Comparison of ENCODE assay signal across 23 cellular contexts in genomic region chr2:27961997-27962396, GRCh38.
DNase-seq lines count a peak whose midpoint lies in the region; ATAC-seq, FAIRE-seq and TF ChIP-seq lines count a peak whose summit lies in the region.
"Had no signal": no experiment of that assay in that cellular context is flagged by ENCODE, and none has a peak within 500 bp of the region (broad histone marks: within the 10 kb centered on the region; RNA-seq: fewer than 3 reads in every experiment).

No MANE protein-coding gene starts in this region.

- ATAC-seq in A549 = no peak
- ATAC-seq in activated T-helper 17 cell treated with anti-CD3 and anti-CD28 coated beads, Interleukin-2, amount 50 U/mL, for 72 hours (replicated peaks) = no peak
- no peak for ATAC-seq in aorta (ENCODE audit: low FRiP score)
- ATAC-seq: mucosa of descending colon, right lobe of liver had no signal

- peak overlapping the region; percentile 29 for H3K4me3 Mint-ChIP-seq in activated T-helper 17 cell treated with anti-CD3 and anti-CD28 coated beads, Interleukin-2, amount 50 U/mL, for 72 hours
- H3K4me3 Mint-ChIP-seq in activated naive CD4-positive, alpha-beta T cell treated with anti-CD3 and anti-CD28 coated beads for 36 hours = no peak overlapping the region
- H3K4me3 Mint-ChIP-seq in nephron progenitor cell = no peak overlapping the region
- H3K4me3 Mint-ChIP-seq: activated T-cell treated with anti-CD3 and anti-CD28 coated beads, Interleukin-2, amount 50 U/mL, for 24 hours; B cell had no signal

- 0 out of 5 replicates have a peak, but pooled peaks of 1 of the 2 experiments have one; percentile 3 for TF ChIP-seq RAD21 in A549 (conservative IDR thresholded peaks at IDR 0.05 in 1 of 2, IDR thresholded peaks at IDR 0.05 in 1 of 2)

- FAIRE-seq in A549 (lab: Jason Lieb, UNC) = no peak
- FAIRE-seq: colon, D721Med had no signal

- H3K4me1 ChIP-seq in A549 (peaks cover 66% of the 10 kb centered on the region), aorta (ENCODE audit: control insufficient read depth in 1 of 2, insufficient read depth in 2 of 2, low read length in 2 of 2) (peaks cover 1 to 7% of the 10 kb centered on the region in 2 donors)

- H3K9me3 Mint-ChIP-seq in activated T-helper 17 cell treated with anti-CD3 and anti-CD28 coated beads, Interleukin-2, amount 50 U/mL, for 72 hours = no peaks in the 10 kb centered on the region
- no peaks in the 10 kb centered on the region for H3K9me3 Mint-ChIP-seq in activated naive CD4-positive, alpha-beta T cell treated with anti-CD3 and anti-CD28 coated beads for 36 hours
- peaks cover 21% of the 10 kb centered on the region for H3K9me3 Mint-ChIP-seq in nephron progenitor cell

- 59% methylated on average over 2 of the region's 2 CpGs for WGBS in A549 (ENCODE audit: missing lambda C conversion rate)
- 81 to 91% methylated on average over 2 of the region's 2 CpGs for WGBS in aorta, 2 donors

- H3K27me3 ChIP-seq in aorta (ENCODE audit: control insufficient read depth in 1 of 2, insufficient read depth in 2 of 2, low read length in 1 of 2) = no peaks in the 10 kb centered on the region
- H3K27me3 ChIP-seq: hepatocyte, right lobe of liver had no signal

- CTCF ChIA-PET in A549 (lab: Yijun Ruan, JAX) = interaction anchor here (1.5 kb wide), 1 partner anchor 25 kb away, joined by 5 read pairs; no protein-coding TSS in a partner anchor
- CTCF ChIA-PET in activated naive CD4-positive, alpha-beta T cell treated with anti-CD3 and anti-CD28 coated beads for 36 hours (lab: Charles Lee) = interaction anchor here (0.6 to 1.2 kb wide), 2 partner anchors 9 to 11 kb away, joined by 3 to 4 read pairs; no protein-coding TSS in a partner anchor

- no peak for TF ChIP-seq EP300 in A549 (IDR thresholded peaks at IDR 0.05)

- intact Hi-C loops in activated naive CD4-positive, alpha-beta T cell treated with anti-CD3 and anti-CD28 coated beads for 36 hours (cut with micrococcal nuclease) = no loop called here
- intact Hi-C loops in aorta (cut with DNase I) = no loop called here

- peak overlapping the region; percentile 80 to 93 for H3K27ac ChIP-seq in A549
- H3K27ac ChIP-seq in aorta (ENCODE audit: low read depth in 1 of 2, low read length in 2 of 2) = no peak overlapping the region
- H3K27ac ChIP-seq: hepatocyte, right lobe of liver had no signal

- TF ChIP-seq CTCF in A549 (IDR thresholded peaks at IDR 0.05) = no peak
- TF ChIP-seq CTCF in fibroblast of pulmonary artery (IDR thresholded peaks at IDR 0.05; ENCODE audit: low read length, missing control alignments) = no peak
- TF ChIP-seq CTCF in nephron progenitor cell (IDR thresholded peaks at IDR 0.05) = no peak

- no peaks in the 10 kb centered on the region for H3K36me3 Mint-ChIP-seq in activated T-helper 17 cell treated with anti-CD3 and anti-CD28 coated beads, Interleukin-2, amount 50 U/mL, for 72 hours (ENCODE audit: low read depth)
- peaks cover 5% of the 10 kb centered on the region for H3K36me3 Mint-ChIP-seq in activated naive CD4-positive, alpha-beta T cell treated with anti-CD3 and anti-CD28 coated beads for 36 hours (ENCODE audit: low read depth)
- peaks cover 36% of the 10 kb centered on the region for H3K36me3 Mint-ChIP-seq in nephron progenitor cell (ENCODE audit: low read depth)

- H3K4me2 ChIP-seq in A549 = peak overlapping the region; percentile 80
- H3K4me2 ChIP-seq: hepatocyte had no signal

- no peaks in the 10 kb centered on the region for H3K27me3 Mint-ChIP-seq in activated T-helper 17 cell treated with anti-CD3 and anti-CD28 coated beads, Interleukin-2, amount 50 U/mL, for 72 hours
- no peaks in the 10 kb centered on the region for H3K27me3 Mint-ChIP-seq in activated naive CD4-positive, alpha-beta T cell treated with anti-CD3 and anti-CD28 coated beads for 36 hours (ENCODE audit: low read depth)
- no peaks in the 10 kb centered on the region for H3K27me3 Mint-ChIP-seq in nephron progenitor cell (ENCODE audit: low read depth, poor library complexity)
- H3K27me3 Mint-ChIP-seq: activated T-cell treated with anti-CD3 and anti-CD28 coated beads, Interleukin-2, amount 50 U/mL, for 24 hours; B cell had no signal

- peaks cover 71% of the 10 kb centered on the region for H3K4me1 Mint-ChIP-seq in activated T-helper 17 cell treated with anti-CD3 and anti-CD28 coated beads, Interleukin-2, amount 50 U/mL, for 72 hours
- H3K4me1 Mint-ChIP-seq in activated naive CD4-positive, alpha-beta T cell treated with anti-CD3 and anti-CD28 coated beads for 36 hours (ENCODE audit: low read depth) = peaks cover 59% of the 10 kb centered on the region
- H3K4me1 Mint-ChIP-seq in nephron progenitor cell = no peaks in the 10 kb centered on the region

- H3K36me3 ChIP-seq in aorta (ENCODE audit: control insufficient read depth in 1 of 2, insufficient read depth in 2 of 2, low read length in 1 of 2) = no peaks in the 10 kb centered on the region
- H3K36me3 ChIP-seq: right lobe of liver had no signal

- no peak for DNase-seq in A549 (ENCODE audit: low read depth in 1 of 2, low spot score in 1 of 2)
- DNase-seq in ELR (ENCODE audit: low read depth) = peak; percentile 77
- DNase-seq in fibroblast of pulmonary artery (ENCODE audit: low read depth) = peak; percentile 42
- DNase-seq in activated naive CD4-positive, alpha-beta T cell treated with anti-CD3 and anti-CD28 coated beads for 36 hours = no peak
- DNase-seq in nephron progenitor cell = no peak
- DNase-seq in activated effector memory CD4-positive, alpha-beta T cell treated with Interleukin-2 at 50 U/mL for 16 hours = no peak
- DNase-seq in aorta = no peak
- DNase-seq: activated T-cell treated with anti-CD3 and anti-CD28 coated beads, Interleukin-2, amount 50 U/mL, for 24 hours; amniotic stem cell; H7; MM.1S; mucosa of descending colon; NCI-H1930; NCI-H446 treated with DMSO at 0.1 percent for 48 hours; right lobe of liver; SHP77 treated with DMSO at 0.1 percent for 48 hours; stimulated activated CD4-positive, alpha-beta T cell treated with anti-CD3 and anti-CD28 coated beads, Interleukin-2, amount 100 ng/mL, for 24 hours; substantia nigra had no signal

- no peak overlapping the region for H3K4me3 ChIP-seq in A549
- H3K4me3 ChIP-seq in fibroblast of pulmonary artery (replicated peaks; ENCODE audit: low read depth, low read length) = no peak overlapping the region
- H3K4me3 ChIP-seq in aorta (ENCODE audit: low read length in 2 of 2) = no peak overlapping the region
- H3K4me3 ChIP-seq: hepatocyte, mucosa of descending colon, right lobe of liver had no signal

- no peak for TF ChIP-seq POLR2A in A549 (IDR thresholded peaks at IDR 0.05; ENCODE audit: low read length)

- H3K27ac Mint-ChIP-seq in activated T-helper 17 cell treated with anti-CD3 and anti-CD28 coated beads, Interleukin-2, amount 50 U/mL, for 72 hours = peak overlapping the region; percentile 51
- H3K27ac Mint-ChIP-seq in activated naive CD4-positive, alpha-beta T cell treated with anti-CD3 and anti-CD28 coated beads for 36 hours = no peak overlapping the region
- no peak overlapping the region for H3K27ac Mint-ChIP-seq in nephron progenitor cell
- H3K27ac Mint-ChIP-seq: activated T-cell treated with anti-CD3 and anti-CD28 coated beads, Interleukin-2, amount 50 U/mL, for 24 hours; B cell had no signal

- POLR2A ChIA-PET in A549 (lab: Yijun Ruan, JAX) = interaction anchor here (0.5 to 1.6 kb wide), 3 partner anchors 16 to 431 kb away, joined by 3 to 5 read pairs (median 4); partner anchors contain the start of gene FOSL2

- H3K9me3 ChIP-seq in A549 = peaks cover 17% of the 10 kb centered on the region; the same call in 1 of the 3 replicates
- H3K9me3 ChIP-seq in aorta (ENCODE audit: control insufficient read depth, low read length) = no peaks in the 10 kb centered on the region
- H3K9me3 ChIP-seq: mucosa of descending colon, right lobe of liver had no signal

TF ChIP-seq in A549, 52 proteins besides CTCF, POLR2A, EP300 and RAD21:
- 0 out of 2 replicates have a peak, but pooled peaks have one; percentile 27 for TF ChIP-seq FOSL2 (IDR thresholded peaks at IDR 0.05)
- TF ChIP-seq FOSL2 (CRISPR knock-in tag; IDR thresholded peaks at IDR 0.05) = peak; percentile 21; the same call in 1 of the 2 replicates
- no peak for TF ChIP-seq CBX8 (IDR thresholded peaks at IDR 0.05)
- no peak for TF ChIP-seq CBX2 (IDR thresholded peaks at IDR 0.05; ENCODE audit: borderline replicate concordance, low read depth)
- peak; percentile 34; the same call in 1 of the 2 replicates for TF ChIP-seq JUNB (IDR thresholded peaks at IDR 0.05)
- no peak for TF ChIP-seq CHD2 (IDR thresholded peaks at IDR 0.05; ENCODE audit: low read length, partially characterized antibody)
- TF ChIP-seq NR3C1 (IDR thresholded peaks at IDR 0.05) = no peak
- TF ChIP-seq JUN (IDR thresholded peaks at IDR 0.05) = 0 out of 5 replicates have a peak, but pooled peaks of 1 of the 2 experiments have one; percentile 25
- TF ChIP-seq POLR2AphosphoS2 (conservative IDR thresholded peaks at IDR 0.05; ENCODE audit: low read length) = no peak
- TF ChIP-seq, protein P1, sequence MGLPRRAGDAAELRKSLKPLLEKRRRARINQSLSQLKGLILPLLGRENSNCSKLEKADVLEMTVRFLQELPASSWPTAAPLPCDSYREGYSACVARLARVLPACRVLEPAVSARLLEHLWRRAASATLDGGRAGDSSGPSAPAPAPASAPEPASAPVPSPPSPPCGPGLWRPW (IDR thresholded peaks at IDR 0.05) = no peak
- TF ChIP-seq KDM1A (IDR thresholded peaks at IDR 0.05; ENCODE audit: low read depth) = no peak
- no peak for TF ChIP-seq RCOR1 (IDR thresholded peaks at IDR 0.05; ENCODE audit: low read depth, low read length)

Comparison
In these comparisons a context has a peak if more than half of its experiments do, and no peak if none do; other contexts are left out.
1. DNase-seq: peak in ELR (single experiment) and fibroblast of pulmonary artery (single experiment); none in A549 (0 of 2), activated naive CD4-positive, alpha-beta T cell treated with anti-CD3 and anti-CD28 coated beads for 36 hours (single experiment), nephron progenitor cell (single experiment), activated effector memory CD4-positive, alpha-beta T cell treated with Interleukin-2 at 50 U/mL for 16 hours (single experiment) and aorta (0 of 2).
2. H3K27ac ChIP-seq: peak in A549 (2 of 2); none in aorta (0 of 2).